Comparison of ENCODE assay signal across 34 cellular contexts in the genomic region with DNA sequence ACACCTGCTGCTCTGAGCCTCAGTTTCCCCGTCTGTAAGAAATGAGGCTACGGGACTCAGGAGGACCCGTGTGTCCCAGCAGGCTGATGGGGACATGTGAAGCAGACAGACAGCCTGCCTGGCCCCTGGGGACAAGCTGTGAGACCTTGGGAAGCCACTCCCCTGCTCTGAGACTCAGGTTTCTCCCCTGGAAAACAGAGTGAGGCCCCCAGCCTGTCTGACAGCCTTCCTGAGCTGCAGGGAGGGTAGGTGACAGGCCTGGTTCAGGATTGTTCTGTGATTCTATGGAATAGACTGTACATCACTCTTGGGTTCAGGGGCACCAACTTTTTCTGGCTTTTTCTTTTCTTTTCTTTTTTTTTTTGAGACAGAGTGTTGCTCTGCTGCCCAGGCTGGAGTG. TPM values are rescaled to one million over a fixed set of nuclear protein-coding genes. Genes with fewer than 3 reads are reported as not detected.
"Had no signal": no experiment of that assay in that cellular context is flagged by ENCODE, and none has a peak within 500 bp of the region (broad histone marks: within the 10 kb centered on the region; RNA-seq: fewer than 3 reads in every experiment).

No MANE protein-coding gene starts in this region.

- H3K36me3 ChIP-seq: adrenal gland, neural progenitor cell, right lobe of liver, thyroid gland had no signal

- H3K4me3 ChIP-seq: adrenal gland, neural progenitor cell, right lobe of liver, skin epidermis, thyroid gland had no signal

- H3K9me3 ChIP-seq: adrenal gland, right lobe of liver, thyroid gland had no signal

- H3K27ac ChIP-seq: adrenal gland, neural progenitor cell, right lobe of liver, skin epidermis, thyroid gland had no signal

- ATAC-seq: activated CD4-positive, alpha-beta T cell treated with anti-CD3 and anti-CD28 coated beads for 36 hours; activated CD8-positive, alpha-beta memory T cell treated with anti-CD3 and anti-CD28 coated beads, Interleukin-2, amount 10 ng/mL, durations not matched to agents 7 days and 5 days; activated CD8-positive, alpha-beta T cell treated with anti-CD3 and anti-CD28 coated beads, Interleukin-2, amount 10 ng/mL, durations not matched to agents 7 days and 5 days; effector memory CD8-positive, alpha-beta T cell; left colon; naive thymus-derived CD8-positive, alpha-beta T cell; right lobe of liver; stimulated activated memory B cell treated with anti-CD40 and anti-IgM and Interleukin-4, amounts not matched to agents 10 μg/mL and 1 μg/mL and 100 μg/mL, for 72 hours; stimulated activated naive CD8-positive, alpha-beta T cell treated with anti-CD3 and anti-CD28 coated beads, Interleukin-15, amount 100 ng/mL, for 72 hours had no signal

- H3K4me1 Mint-ChIP-seq: activated CD4-positive, alpha-beta T cell treated with anti-CD3 and anti-CD28 coated beads for 36 hours; stimulated activated memory B cell treated with anti-CD40 and anti-IgM and Interleukin-4, amounts not matched to agents 10 μg/mL and 1 μg/mL and 100 μg/mL, for 72 hours had no signal

- H3K4me3 Mint-ChIP-seq: activated CD4-positive, alpha-beta T cell treated with anti-CD3 and anti-CD28 coated beads for 36 hours; activated CD8-positive, alpha-beta memory T cell treated with anti-CD3 and anti-CD28 coated beads, Interleukin-2, amount 10 ng/mL, durations not matched to agents 7 days and 5 days; activated CD8-positive, alpha-beta T cell treated with anti-CD3 and anti-CD28 coated beads, Interleukin-2, amount 10 ng/mL, durations not matched to agents 7 days and 5 days; activated naive CD8-positive, alpha-beta T cell; effector memory CD8-positive, alpha-beta T cell; immature natural killer cell; stimulated activated memory B cell treated with anti-CD40 and anti-IgM and Interleukin-4, amounts not matched to agents 10 μg/mL and 1 μg/mL and 100 μg/mL, for 72 hours; stimulated activated naive CD8-positive, alpha-beta T cell treated with anti-CD3 and anti-CD28 coated beads, Interleukin-15, amount 100 ng/mL, for 72 hours; T-helper 2 cell treated with Interferon-gamma antibody and Interleukin-4, amounts not matched to agents 5 μg/mL and 100 μg/mL, for 36 hours had no signal

- H3K36me3 Mint-ChIP-seq: activated CD8-positive, alpha-beta memory T cell treated with anti-CD3 and anti-CD28 coated beads, Interleukin-2, amount 10 ng/mL, durations not matched to agents 7 days and 5 days had no signal

- H3K27ac Mint-ChIP-seq: activated CD4-positive, alpha-beta T cell treated with anti-CD3 and anti-CD28 coated beads for 36 hours; activated CD8-positive, alpha-beta memory T cell treated with anti-CD3 and anti-CD28 coated beads, Interleukin-2, amount 10 ng/mL, durations not matched to agents 7 days and 5 days; activated CD8-positive, alpha-beta T cell treated with anti-CD3 and anti-CD28 coated beads, Interleukin-2, amount 10 ng/mL, durations not matched to agents 7 days and 5 days; activated naive CD8-positive, alpha-beta T cell; effector memory CD8-positive, alpha-beta T cell; immature natural killer cell; neural progenitor cell; stimulated activated memory B cell treated with anti-CD40 and anti-IgM and Interleukin-4, amounts not matched to agents 10 μg/mL and 1 μg/mL and 100 μg/mL, for 72 hours; stimulated activated naive CD8-positive, alpha-beta T cell treated with anti-CD3 and anti-CD28 coated beads, Interleukin-15, amount 100 ng/mL, for 72 hours; T-helper 2 cell treated with Interferon-gamma antibody and Interleukin-4, amounts not matched to agents 5 μg/mL and 100 μg/mL, for 36 hours had no signal

- DNase-seq: activated CD4-positive, alpha-beta T cell treated with anti-CD3 and anti-CD28 coated beads for 36 hours; activated CD4-positive, CD25-positive, alpha-beta regulatory T cell; activated CD8-positive, alpha-beta memory T cell treated with anti-CD3 and anti-CD28 coated beads, Interleukin-2, amount 10 ng/mL, durations not matched to agents 7 days and 5 days; activated CD8-positive, alpha-beta T cell treated with anti-CD3 and anti-CD28 coated beads, Interleukin-2, amount 10 ng/mL, durations not matched to agents 7 days and 5 days; activated naive CD4-positive, alpha-beta T cell; activated T-cell treated with anti-CD3 and anti-CD28 coated beads, Interleukin-2, amount 50 U/mL, for 48 hours; adrenal gland; aorta; caudate nucleus; cortex of kidney; effector memory CD8-positive, alpha-beta T cell; head of caudate nucleus; hippocampal formation; immature natural killer cell; kidney; left colon; midbrain; naive thymus-derived CD8-positive, alpha-beta T cell; right lobe of liver; stimulated activated CD4-positive, alpha-beta T cell treated with anti-CD3 and anti-CD28 coated beads, Interleukin-12 subunit alpha, Interleukin-12 subunit beta, amount 100 ng/mL, for 4 hours; stimulated activated CD4-positive, alpha-beta T cell treated with anti-CD3 and anti-CD28 coated beads, Interleukin-4, amount 100 ng/mL, for 1 hour; stimulated activated naive CD8-positive, alpha-beta T cell treated with anti-CD3 and anti-CD28 coated beads, Interleukin-15, amount 100 ng/mL, for 72 hours; T-helper 1 cell; thyroid gland had no signal

- H3K4me1 ChIP-seq: right lobe of liver had no signal

- H3K9me3 Mint-ChIP-seq: effector memory CD8-positive, alpha-beta T cell; T-helper 2 cell treated with Interferon-gamma antibody and Interleukin-4, amounts not matched to agents 5 μg/mL and 100 μg/mL, for 36 hours had no signal

RNA-seq across cellular contexts. Expression of a gene that starts 2.9 kb away (rescaled TPM):
- total RNA-seq: activated CD4-positive, alpha-beta T cell treated with anti-CD3 and anti-CD28 coated beads for 36 hours; activated CD8-positive, alpha-beta memory T cell treated with anti-CD3 and anti-CD28 coated beads, Interleukin-2, amount 10 ng/mL, durations not matched to agents 7 days and 5 days; activated CD8-positive, alpha-beta T cell treated with anti-CD3 and anti-CD28 coated beads, Interleukin-2, amount 10 ng/mL, durations not matched to agents 7 days and 5 days; adrenal gland; aorta; fibroblast of lung; fibroblast of villous mesenchyme; left colon; naive thymus-derived CD8-positive, alpha-beta T cell; right lobe of liver had no signal

RNA-seq across cellular contexts. Expression of a gene that starts 4.9 kb away (rescaled TPM):
- total RNA-seq: activated CD4-positive, alpha-beta T cell treated with anti-CD3 and anti-CD28 coated beads for 36 hours; activated CD8-positive, alpha-beta memory T cell treated with anti-CD3 and anti-CD28 coated beads, Interleukin-2, amount 10 ng/mL, durations not matched to agents 7 days and 5 days; activated CD8-positive, alpha-beta T cell treated with anti-CD3 and anti-CD28 coated beads, Interleukin-2, amount 10 ng/mL, durations not matched to agents 7 days and 5 days; adrenal gland; aorta; fibroblast of lung; fibroblast of villous mesenchyme; kidney; left colon; naive thymus-derived CD8-positive, alpha-beta T cell; omental fat pad; right lobe of liver; thyroid gland; urinary bladder had no signal

RNA-seq across cellular contexts. Expression of a gene that starts 10.0 kb away (rescaled TPM):
- total RNA-seq: activated CD8-positive, alpha-beta memory T cell treated with anti-CD3 and anti-CD28 coated beads, Interleukin-2, amount 10 ng/mL, durations not matched to agents 7 days and 5 days; activated CD8-positive, alpha-beta T cell treated with anti-CD3 and anti-CD28 coated beads, Interleukin-2, amount 10 ng/mL, durations not matched to agents 7 days and 5 days; aorta; kidney; left colon; naive thymus-derived CD8-positive, alpha-beta T cell; omental fat pad; right lobe of liver; thyroid gland; urinary bladder had no signal

RNA-seq across cellular contexts. Expression of a gene that starts 18.6 kb away (rescaled TPM):
- total RNA-seq: activated CD4-positive, alpha-beta T cell treated with anti-CD3 and anti-CD28 coated beads for 36 hours; activated CD8-positive, alpha-beta memory T cell treated with anti-CD3 and anti-CD28 coated beads, Interleukin-2, amount 10 ng/mL, durations not matched to agents 7 days and 5 days; activated CD8-positive, alpha-beta T cell treated with anti-CD3 and anti-CD28 coated beads, Interleukin-2, amount 10 ng/mL, durations not matched to agents 7 days and 5 days; adrenal gland; aorta; fibroblast of lung; fibroblast of villous mesenchyme; kidney; left colon; lower leg skin; naive thymus-derived CD8-positive, alpha-beta T cell; omental fat pad; right lobe of liver; thyroid gland; urinary bladder had no signal
